In genomic region chr18:51054764-51055163, GRCh38 we compare ENCODE assay signal across 12 cellular contexts.
"Had no signal": no experiment of that assay in that cellular context is flagged by ENCODE, and none has a peak within 500 bp of the region (broad histone marks: within the 10 kb centered on the region; RNA-seq: fewer than 3 reads in every experiment).

No MANE protein-coding gene starts in this region.

- ATAC-seq: gastroesophageal sphincter, pancreas had no signal

- DNase-seq: activated CD8-positive, alpha-beta memory T cell treated with anti-CD3 and anti-CD28 coated beads, Interleukin-2, amount 10 ng/mL, durations not matched to agents 7 days and 5 days; activated gamma-delta T cell; activated T-cell treated with anti-CD3 and anti-CD28 coated beads, Interleukin-2, amount 50 U/mL, for 24 hours; anterior cingulate cortex; effector CD4-positive, alpha-beta T cell; kidney glomerular epithelial cell; pancreas; retina; stomach; T-helper 2 cell; uterus had no signal
